In genomic region chr17:38419508-38419981, GRCh38 we compare ENCODE assay signal across 1 cellular context.
TF ChIP-seq lines count a peak whose summit lies in the region.

No MANE protein-coding gene starts in this region.

TF ChIP-seq in GM23338, 12 proteins besides CTCF, POLR2A, EP300 and RAD21 (continued from another document):
- TF ChIP-seq ETS1 (IDR thresholded peaks at IDR 0.05) (no peak), JUNB (IDR thresholded peaks at IDR 0.05; ENCODE audit: unreplicated experiment) (no peak), REST (IDR thresholded peaks at IDR 0.05; ENCODE audit: unreplicated experiment) (no peak)
